ENCODE assay signal across 17 cellular contexts in genomic region chr11:95157824-95158223, GRCh38.
A peak's percentile ranks its signal among the peaks of the same experiment; 100 is the strongest.
DNase-seq lines count a peak whose midpoint lies in the region; ATAC-seq, FAIRE-seq and TF ChIP-seq lines count a peak whose summit lies in the region.
"Had no signal": no experiment of that assay in that cellular context is flagged by ENCODE, and none has a peak within 500 bp of the region (broad histone marks: within the 10 kb centered on the region; RNA-seq: fewer than 3 reads in every experiment).

No MANE protein-coding gene starts in this region.

- peak overlapping the region; percentile 71 for H3K27ac Mint-ChIP-seq in activated CD4-positive, alpha-beta T cell treated with anti-CD3 and anti-CD28 coated beads, Interleukin-2, amount 10 ng/mL, durations not matched to agents 7 days and 5 days
- peak overlapping the region; percentile 86 for H3K27ac Mint-ChIP-seq in activated T-helper 1 cell treated with anti-CD3 and anti-CD28 coated beads, Interleukin-12 subunit alpha, Interleukin-12 subunit beta, Interleukin-2, Interleukin-4 antibody, amounts not matched to agents 30 ng/mL and 10 ng/mL and 1 ng/mL, durations not matched to agents 14 hours and 24 hours and 36 hours

- no peak for TF ChIP-seq CTCF in keratinocyte (optimal IDR thresholded peaks at IDR 0.05 in 1 of 3, IDR thresholded peaks at IDR 0.05 in 1 of 3, conservative IDR thresholded peaks at IDR 0.05 in 1 of 3; ENCODE audit: extremely low read depth in 1 of 3, insufficient read depth in 2 of 3, low read length in 3 of 3)
- no peak for TF ChIP-seq CTCF in esophagus squamous epithelium (IDR thresholded peaks at IDR 0.05)

- dilution Hi-C loops in keratinocyte (cut with MboI; ENCODE audit: extremely low pct_ligation_motif_present, low sequenced_read_pairs): no loop called here

- peaks cover 14% of the 10 kb centered on the region for H3K36me3 Mint-ChIP-seq in activated CD4-positive, alpha-beta T cell treated with anti-CD3 and anti-CD28 coated beads, Interleukin-2, amount 10 ng/mL, durations not matched to agents 7 days and 5 days (ENCODE audit: low read depth)
- peaks cover 19% of the 10 kb centered on the region for H3K36me3 Mint-ChIP-seq in activated T-helper 1 cell treated with anti-CD3 and anti-CD28 coated beads, Interleukin-12 subunit alpha, Interleukin-12 subunit beta, Interleukin-2, Interleukin-4 antibody, amounts not matched to agents 30 ng/mL and 10 ng/mL and 1 ng/mL, durations not matched to agents 14 hours and 24 hours and 36 hours (ENCODE audit: low read depth)

- TF ChIP-seq POLR2A in GM12892 (IDR thresholded peaks at IDR 0.05; ENCODE audit: low read depth, low read length) (no peak), esophagus squamous epithelium (IDR thresholded peaks at IDR 0.05) (no peak)

- no peak overlapping the region for H3K4me2 ChIP-seq in keratinocyte (ENCODE audit: control insufficient read depth, extremely low read depth, insufficient read depth, low read depth, low read length)
- H3K4me2 ChIP-seq: PC-9 had no signal

- no peaks in the 10 kb centered on the region for H3K9me1 ChIP-seq in keratinocyte (ENCODE audit: control insufficient read depth, extremely low read depth, insufficient read depth, low read length)

- no peaks in the 10 kb centered on the region for H3K79me2 ChIP-seq in keratinocyte (ENCODE audit: control insufficient read depth, insufficient read depth, low read length)

- H3K4me3 Mint-ChIP-seq in activated CD4-positive, alpha-beta T cell treated with anti-CD3 and anti-CD28 coated beads, Interleukin-2, amount 10 ng/mL, durations not matched to agents 7 days and 5 days: no peak overlapping the region
- H3K4me3 Mint-ChIP-seq in activated T-helper 1 cell treated with anti-CD3 and anti-CD28 coated beads, Interleukin-12 subunit alpha, Interleukin-12 subunit beta, Interleukin-2, Interleukin-4 antibody, amounts not matched to agents 30 ng/mL and 10 ng/mL and 1 ng/mL, durations not matched to agents 14 hours and 24 hours and 36 hours: peak overlapping the region; percentile 45
- H3K4me3 Mint-ChIP-seq: neural crest cell had no signal

- no peak for ATAC-seq in GM21515 (IDR thresholded peaks at IDR 0.05; ENCODE audit: unreplicated experiment)
- ATAC-seq: SK-N-SH treated with all-trans-retinoic acid at 6 μM for 48 hours had no signal

- no peaks in the 10 kb centered on the region for H3K36me3 ChIP-seq in keratinocyte (ENCODE audit: control insufficient read depth in 2 of 2, extremely low read depth in 1 of 2, insufficient read depth in 2 of 2, low read length in 2 of 2)
- H3K36me3 ChIP-seq in stomach smooth muscle (ENCODE audit: control insufficient read depth in 2 of 2, insufficient read depth in 2 of 2, low read length in 2 of 2): no peaks in the 10 kb centered on the region
- H3K36me3 ChIP-seq in esophagus squamous epithelium: no peaks in the 10 kb centered on the region
- H3K36me3 ChIP-seq: transverse colon had no signal

- FAIRE-seq in keratinocyte (lab: Jason Lieb, UNC) (peak; percentile 66), GM12892 (lab: Jason Lieb, UNC) (no peak)
- FAIRE-seq: A204.1 had no signal

- intact Hi-C loops in activated T-helper 1 cell treated with anti-CD3 and anti-CD28 coated beads, Interleukin-12 subunit alpha, Interleukin-12 subunit beta, Interleukin-2, Interleukin-4 antibody, amounts not matched to agents 30 ng/mL and 10 ng/mL and 1 ng/mL, durations not matched to agents 14 hours and 24 hours and 36 hours (cut with micrococcal nuclease): no loop called here
- intact Hi-C loops in esophagus squamous epithelium (cut with DNase I): loop anchor here (10.0 kb wide), 2 partner anchors 67 to 547 kb away; no protein-coding TSS in a partner anchor

- H3K4me1 Mint-ChIP-seq in activated CD4-positive, alpha-beta T cell treated with anti-CD3 and anti-CD28 coated beads, Interleukin-2, amount 10 ng/mL, durations not matched to agents 7 days and 5 days: peaks cover 38% of the 10 kb centered on the region
- peaks cover 42% of the 10 kb centered on the region for H3K4me1 Mint-ChIP-seq in activated T-helper 1 cell treated with anti-CD3 and anti-CD28 coated beads, Interleukin-12 subunit alpha, Interleukin-12 subunit beta, Interleukin-2, Interleukin-4 antibody, amounts not matched to agents 30 ng/mL and 10 ng/mL and 1 ng/mL, durations not matched to agents 14 hours and 24 hours and 36 hours (ENCODE audit: low read depth)

- H3K27ac ChIP-seq in keratinocyte (ENCODE audit: control insufficient read depth, insufficient read depth, low read length) (no peak overlapping the region), stomach smooth muscle (ENCODE audit: low read length) (peak overlapping the region; percentile 75), esophagus squamous epithelium (peak overlapping the region in 2 of 4 donors; percentile 48 to 70)
- H3K27ac ChIP-seq: C4-2B, PC-9 had no signal

- peaks cover 10% of the 10 kb centered on the region for H3K4me1 ChIP-seq in keratinocyte (ENCODE audit: control insufficient read depth, extremely low read depth, insufficient read depth, low read length)
- peaks cover 33% of the 10 kb centered on the region for H3K4me1 ChIP-seq in stomach smooth muscle (ENCODE audit: control insufficient read depth, insufficient read depth, low read length)
- H3K4me1 ChIP-seq in esophagus squamous epithelium: peaks cover 0 to 30% (median 6%) of the 10 kb centered on the region in 3 donors

- DNase-seq in activated CD4-positive, alpha-beta T cell treated with anti-CD3 and anti-CD28 coated beads, Interleukin-2, amount 10 ng/mL, durations not matched to agents 7 days and 5 days: peak; percentile 47
- DNase-seq in activated CD4-positive, alpha-beta T cell treated with anti-CD3 and anti-CD28 coated beads for 4 hours: no peak
- no peak for DNase-seq in activated T-helper 1 cell treated with anti-CD3 and anti-CD28 coated beads, Interleukin-12 subunit alpha, Interleukin-12 subunit beta, Interleukin-2, Interleukin-4 antibody, amounts not matched to agents 30 ng/mL and 10 ng/mL and 1 ng/mL, durations not matched to agents 14 hours and 24 hours and 36 hours (ENCODE audit: low spot score)
- DNase-seq in keratinocyte (ENCODE audit: low read depth, low spot score): no peak
- no peak for DNase-seq in GM12892 (ENCODE audit: insufficient read length)
- DNase-seq in esophagus squamous epithelium (lab: John Stamatoyannopoulos, UW): no peak
- DNase-seq: NCI-H1694 treated with DMSO at 0.1 percent for 48 hours, NCI-H510A, PC-9, transverse colon had no signal

- no peaks in the 10 kb centered on the region for H4K20me1 ChIP-seq in keratinocyte (ENCODE audit: control insufficient read depth, extremely low read depth, insufficient read depth, low read length)

- no peaks in the 10 kb centered on the region for H3K27me3 ChIP-seq in keratinocyte (ENCODE audit: control insufficient read depth, extremely low read depth, insufficient read depth, low read length)
- H3K27me3 ChIP-seq in stomach smooth muscle (ENCODE audit: control insufficient read depth in 1 of 2, insufficient read depth in 2 of 2, low read length in 2 of 2): no peaks in the 10 kb centered on the region
- H3K27me3 ChIP-seq in esophagus squamous epithelium: no peaks in the 10 kb centered on the region
- H3K27me3 ChIP-seq: transverse colon had no signal

- H3K9me3 ChIP-seq in keratinocyte (ENCODE audit: control insufficient read depth, low read depth, low read length): no peaks in the 10 kb centered on the region
- no peaks in the 10 kb centered on the region for H3K9me3 ChIP-seq in stomach smooth muscle (ENCODE audit: control insufficient read depth in 2 of 2, low read length in 2 of 2)
- no peaks in the 10 kb centered on the region for H3K9me3 ChIP-seq in esophagus squamous epithelium
- H3K9me3 ChIP-seq: transverse colon had no signal

- H3K4me3 ChIP-seq in keratinocyte (ENCODE audit: control insufficient read depth in 2 of 3, extremely low read depth in 1 of 3, insufficient read depth in 2 of 3, low read depth in 1 of 3, low read length in 3 of 3): no peak overlapping the region
- no peak overlapping the region for H3K4me3 ChIP-seq in stomach smooth muscle (ENCODE audit: low read length in 2 of 2)
- H3K4me3 ChIP-seq in esophagus squamous epithelium: no peak overlapping the region
- H3K4me3 ChIP-seq: lung, PC-9, transverse colon had no signal

- H2AFZ ChIP-seq in keratinocyte (ENCODE audit: control insufficient read depth, low read length): no peak overlapping the region

- WGBS in esophagus squamous epithelium, 2 donors: 89 to 90% methylated on average over 1 of the region's 1 CpG

- CTCF ChIA-PET in activated CD4-positive, alpha-beta T cell treated with anti-CD3 and anti-CD28 coated beads, Interleukin-2, amount 10 ng/mL, durations not matched to agents 7 days and 5 days (lab: Charles Lee): interaction anchor here (1.6 to 10.4 kb wide), 3 partner anchors 18 to 547 kb away, joined by 6 to 90 read pairs (median 6); no protein-coding TSS in a partner anchor

- no peaks in the 10 kb centered on the region for H3K27me3 Mint-ChIP-seq in activated CD4-positive, alpha-beta T cell treated with anti-CD3 and anti-CD28 coated beads, Interleukin-2, amount 10 ng/mL, durations not matched to agents 7 days and 5 days
- H3K27me3 Mint-ChIP-seq in activated T-helper 1 cell treated with anti-CD3 and anti-CD28 coated beads, Interleukin-12 subunit alpha, Interleukin-12 subunit beta, Interleukin-2, Interleukin-4 antibody, amounts not matched to agents 30 ng/mL and 10 ng/mL and 1 ng/mL, durations not matched to agents 14 hours and 24 hours and 36 hours (ENCODE audit: insufficient read depth): no peaks in the 10 kb centered on the region

- H3K9me3 Mint-ChIP-seq in activated CD4-positive, alpha-beta T cell treated with anti-CD3 and anti-CD28 coated beads, Interleukin-2, amount 10 ng/mL, durations not matched to agents 7 days and 5 days: peaks cover 2% of the 10 kb centered on the region
- H3K9me3 Mint-ChIP-seq in activated T-helper 1 cell treated with anti-CD3 and anti-CD28 coated beads, Interleukin-12 subunit alpha, Interleukin-12 subunit beta, Interleukin-2, Interleukin-4 antibody, amounts not matched to agents 30 ng/mL and 10 ng/mL and 1 ng/mL, durations not matched to agents 14 hours and 24 hours and 36 hours: peaks cover 4% of the 10 kb centered on the region

- POLR2A ChIA-PET in activated CD4-positive, alpha-beta T cell treated with anti-CD3 and anti-CD28 coated beads, Interleukin-2, amount 10 ng/mL, durations not matched to agents 7 days and 5 days (lab: Charles Lee): no interaction called here

- H3K9ac ChIP-seq in keratinocyte (ENCODE audit: control insufficient read depth, extremely low read depth, insufficient read depth, low read length) (no peak overlapping the region), stomach smooth muscle (ENCODE audit: low read length in 2 of 2) (no peak overlapping the region)
